In the genomic region with DNA sequence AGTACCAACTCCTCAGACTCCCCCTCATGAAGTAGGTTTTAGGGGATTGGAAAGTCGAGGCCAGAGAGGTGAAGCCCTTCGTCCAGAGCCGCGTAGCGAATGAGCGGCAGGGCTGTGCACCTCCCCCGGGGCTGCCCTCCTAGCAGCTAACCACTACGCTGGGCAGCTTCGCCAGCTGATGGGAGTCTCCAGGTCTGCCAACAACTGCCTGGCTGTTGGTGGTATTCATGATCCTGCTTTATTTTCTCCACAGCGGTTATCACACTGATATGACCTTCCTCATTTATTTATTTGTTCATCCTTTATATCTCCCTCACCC, we compare ENCODE assay signal across 8 cellular contexts. TPM values are rescaled to one million over a fixed set of nuclear protein-coding genes. Genes with fewer than 3 reads are reported as not detected.
DNase-seq lines count a peak whose midpoint lies in the region; ATAC-seq and TF ChIP-seq lines count a peak whose summit lies in the region.

No MANE protein-coding gene starts in this region.

- peak overlapping the region; percentile 56 for H3K4me3 ChIP-seq in DOHH2 (ENCODE audit: low read length)
- H3K4me3 ChIP-seq in OCI-LY7 (ENCODE audit: low read depth, low read length, poor library complexity, severe bottlenecking), result peak overlapping the region; percentile 40
- H3K4me3 ChIP-seq in esophagus muscularis mucosa, result peak overlapping the region; percentile 51 to 62 (median 54)

- peak overlapping the region; percentile 76 for H3K4me3 Mint-ChIP-seq in osteocyte (ENCODE audit: unreplicated experiment)

- H3K4me2 ChIP-seq in DOHH2 (ENCODE audit: low read length) (peak overlapping the region; percentile 53), OCI-LY7 (ENCODE audit: low read length) (peak overlapping the region; percentile 51; the same call in 1 of the 2 replicates)

- peaks cover 11% of the 10 kb centered on the region for H3K27me3 ChIP-seq in DOHH2 (ENCODE audit: control insufficient read depth, low read length)
- H3K27me3 ChIP-seq in esophagus muscularis mucosa, result peaks cover 0 to 43% (median 20%) of the 10 kb centered on the region in 4 donors

- H2AFZ ChIP-seq in OCI-LY7 (ENCODE audit: low read length), result no peak overlapping the region

- no peaks in the 10 kb centered on the region for H3K36me3 Mint-ChIP-seq in osteocyte (ENCODE audit: unreplicated experiment)

- H3K79me2 ChIP-seq in DOHH2 (ENCODE audit: control insufficient read depth, low read length), result peaks cover 37% of the 10 kb centered on the region
- no peaks in the 10 kb centered on the region for H3K79me2 ChIP-seq in OCI-LY7 (ENCODE audit: insufficient read depth, low read depth, low read length)

- H3K9me2 ChIP-seq in DOHH2 (replicated peaks; ENCODE audit: control insufficient read depth, low read length) (no peaks in the 10 kb centered on the region), OCI-LY7 (ENCODE audit: insufficient read depth, low read length) (no peaks in the 10 kb centered on the region)

- no peak overlapping the region for H3K27ac ChIP-seq in DOHH2 (ENCODE audit: low read depth, low read length)
- H3K27ac ChIP-seq in OCI-LY7 (ENCODE audit: low read depth, low read length, poor library complexity, severe bottlenecking), result no peak overlapping the region
- no peak overlapping the region for H3K27ac ChIP-seq in esophagus muscularis mucosa (replicated peaks in 1 of 4)

- intact Hi-C loops in OCI-LY7 (cut with micrococcal nuclease; ENCODE audit: unreplicated experiment), result loop anchor here (5.0 to 10.0 kb wide), 2 partner anchors 170 to 318 kb away; a partner anchor contains a TSS
- intact Hi-C loops in esophagus muscularis mucosa (cut with DNase I), result loop anchor here (5.0 to 10.0 kb wide), 2 partner anchors 910 to 1013 kb away; a partner anchor contains a TSS

- no peaks in the 10 kb centered on the region for H3K27me3 Mint-ChIP-seq in osteocyte (ENCODE audit: unreplicated experiment)

- CTCF ChIA-PET in OCI-LY7 (lab: Charles Lee; ENCODE audit: unreplicated experiment), result interaction anchor here (1.4 kb wide), 1 partner anchor 1020 kb away, joined by 3 read pairs; no protein-coding TSS in a partner anchor

- 0 out of 2 replicates have a peak, but pooled peaks cover 2% of the 10 kb centered on the region for H4K20me1 ChIP-seq in DOHH2 (ENCODE audit: control insufficient read depth, insufficient read depth, low read depth, low read length)
- H4K20me1 ChIP-seq in OCI-LY7 (ENCODE audit: insufficient read depth, low read length), result no peaks in the 10 kb centered on the region

- H3K36me3 ChIP-seq in DOHH2 (ENCODE audit: control insufficient read depth, low read length) (no peaks in the 10 kb centered on the region), OCI-LY7 (ENCODE audit: insufficient read depth, low read length) (no peaks in the 10 kb centered on the region), esophagus muscularis mucosa (no peaks in the 10 kb centered on the region)

- no TSS peak for BruUV-seq in OCI-LY7 (replicated peaks; lab: Mats Ljungman, UMichigan)

- 19% methylated on average over 9 of the region's 10 CpGs for WGBS in esophagus muscularis mucosa

- DNase-seq in OCI-LY7 (ENCODE audit: low spot score), result no peak
- DNase-seq in esophagus muscularis mucosa (ENCODE audit: extremely low spot score), result no peak
- DNase-seq in osteocyte (ENCODE audit: extremely low spot score, unreplicated experiment), result no peak
- no peak for DNase-seq in HuH-7.5 (ENCODE audit: low spot score)
- DNase-seq in A172 (ENCODE audit: low spot score), result no peak
- DNase-seq in activated CD4-positive, CD25-positive, alpha-beta regulatory T cell (lab: John Stamatoyannopoulos, UW), result no peak

- no peak for TF ChIP-seq POLR2A in esophagus muscularis mucosa (IDR thresholded peaks at IDR 0.05; ENCODE audit: low read depth)

- no peak for TF ChIP-seq CTCF in DOHH2 (IDR thresholded peaks at IDR 0.05; ENCODE audit: low read depth, low read length, poor library complexity, severe bottlenecking)
- TF ChIP-seq CTCF in OCI-LY7 (conservative IDR thresholded peaks at IDR 0.05; ENCODE audit: low read length), result peak; percentile 6; the same call in 1 of the 2 replicates
- no peak for TF ChIP-seq CTCF in esophagus muscularis mucosa (IDR thresholded peaks at IDR 0.05)
- TF ChIP-seq CTCF in osteocyte (IDR thresholded peaks at IDR 0.05), result no peak

- peak overlapping the region; percentile 23 for H3K27ac Mint-ChIP-seq in osteocyte (ENCODE audit: unreplicated experiment)

- H3K4me1 Mint-ChIP-seq in osteocyte (ENCODE audit: unreplicated experiment), result peaks cover 8% of the 10 kb centered on the region

- peaks cover 6% of the 10 kb centered on the region; the same call in 1 of the 2 replicates for H3F3A ChIP-seq in DOHH2 (ENCODE audit: control insufficient read depth, insufficient read depth)

- H3K4me1 ChIP-seq in DOHH2 (ENCODE audit: control insufficient read depth, low read length), result peaks cover 13% of the 10 kb centered on the region
- peaks cover 19% of the 10 kb centered on the region for H3K4me1 ChIP-seq in OCI-LY7 (ENCODE audit: insufficient read depth, low read length, poor library complexity, severe bottlenecking)
- peaks cover 0 to 32% (median 29%) of the 10 kb centered on the region in 4 donors for H3K4me1 ChIP-seq in esophagus muscularis mucosa

- TF ChIP-seq EP300 in esophagus muscularis mucosa (IDR thresholded peaks at IDR 0.05), result no peak

- ATAC-seq in GM18907 (IDR thresholded peaks at IDR 0.05; ENCODE audit: unreplicated experiment), result no peak

- no peaks in the 10 kb centered on the region for H3K9me3 ChIP-seq in DOHH2 (ENCODE audit: control insufficient read depth, insufficient read depth, low read length)
- no peaks in the 10 kb centered on the region for H3K9me3 ChIP-seq in OCI-LY7 (ENCODE audit: low read length)
- H3K9me3 ChIP-seq in esophagus muscularis mucosa, result no peaks in the 10 kb centered on the region

- no peaks in the 10 kb centered on the region for H3K9me3 Mint-ChIP-seq in osteocyte (ENCODE audit: unreplicated experiment)

- POLR2A ChIA-PET in OCI-LY7 (lab: Charles Lee), result no interaction called here

RNA-seq across cellular contexts. Expression of a gene that starts 0.8 kb away (rescaled TPM):
- 0.05 TPM in 1 of 2 replicates, not detected in the other for total RNA-seq in OCI-LY7 (2014; rRNA removed; shearing (Covaris generic))
- total RNA-seq in OCI-LY7 (2022) (0.11 and 0.15 TPM in 2 replicates), esophagus muscularis mucosa (1 to 10 TPM in 3 of 4 donors, under 1 TPM in 1; 0.83 to 2.5 (median 1.4) TPM), osteocyte (16.7 and 21.3 TPM in 2 replicates)
- total RNA-seq in A172 (2014; rRNA removed; shearing (Covaris generic)), result 19.9 and 34.5 TPM in 2 replicates
